In the genomic region with DNA sequence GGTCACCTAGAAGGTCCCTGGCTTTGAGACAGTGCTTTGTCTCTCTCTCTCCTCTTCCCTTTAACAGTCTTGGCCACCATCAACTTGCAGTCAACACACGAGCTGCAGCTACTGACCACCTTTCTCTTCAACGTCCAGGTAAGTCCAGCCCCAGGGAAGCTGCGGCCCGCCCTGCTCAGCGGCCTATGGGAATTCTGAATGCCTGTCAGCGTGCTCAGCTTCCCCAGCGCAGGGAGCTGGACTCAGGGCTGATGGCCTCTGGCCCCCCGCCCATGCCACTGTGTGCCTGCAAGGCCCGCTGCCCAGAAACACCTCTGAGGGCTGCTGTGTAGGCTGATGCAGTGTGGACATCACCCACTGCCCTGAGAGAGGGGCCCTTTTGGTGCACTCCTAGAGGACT, we compare ENCODE assay signal across 15 cellular contexts. TPM values are rescaled to one million over a fixed set of nuclear protein-coding genes. Genes with fewer than 3 reads are reported as not detected.
DNase-seq lines count a peak whose midpoint lies in the region; ATAC-seq, FAIRE-seq and TF ChIP-seq lines count a peak whose summit lies in the region.
"Had no signal": no experiment of that assay in that cellular context is flagged by ENCODE, and none has a peak within 500 bp of the region (broad histone marks: within the 10 kb centered on the region; RNA-seq: fewer than 3 reads in every experiment).

No MANE protein-coding gene starts in this region.

- H4K91ac ChIP-seq in neuronal stem cell (ENCODE audit: low read depth, low read length, poor library complexity): no peak overlapping the region

- no peak overlapping the region for H2BK120ac ChIP-seq in neuronal stem cell (ENCODE audit: low read depth, low read length)

- peak; percentile 28 for DNase-seq in RWPE2 (ENCODE audit: low spot score)
- peak; percentile 52 for DNase-seq in kidney
- no peak for DNase-seq in neuronal stem cell (ENCODE audit: low spot score)
- peak; percentile 44 to 75 for DNase-seq in suprapubic skin (ENCODE audit: low spot score in 2 of 2)
- DNase-seq in activated naive CD4-positive, alpha-beta T cell treated with anti-CD3 and anti-CD28 coated beads, Interleukin-2, amount 50 U/mL, for 16 hours: no peak
- no peak for DNase-seq in activated effector memory CD4-positive, alpha-beta T cell treated with anti-CD3 and anti-CD28 coated beads, Interleukin-2, amount 50 U/mL, for 16 hours
- DNase-seq: CD4-positive, CD25-positive, alpha-beta regulatory T cell; DMS 273 treated with DMSO at 0.1 percent for 48 hours; HCEC 1CT; HFFc6 had no signal

- no peak overlapping the region for H2AFZ ChIP-seq in neuronal stem cell (ENCODE audit: low read length)

- H3K9ac ChIP-seq in kidney (ENCODE audit: low read length in 2 of 2): no peak overlapping the region
- H3K9ac ChIP-seq in neuronal stem cell (ENCODE audit: low read depth, low read length, poor library complexity): no peak overlapping the region

- TF ChIP-seq CTCF in RWPE2 (IDR thresholded peaks at IDR 0.05; ENCODE audit: poor library complexity, severe bottlenecking) (no peak), kidney (IDR thresholded peaks at IDR 0.05; ENCODE audit: borderline replicate concordance, extremely low read depth, insufficient read depth) (no peak), suprapubic skin (IDR thresholded peaks at IDR 0.05) (no peak)

- no peak overlapping the region for H3K14ac ChIP-seq in neuronal stem cell (ENCODE audit: low read length)

- no peak overlapping the region for H2BK15ac ChIP-seq in neuronal stem cell (ENCODE audit: low read length)

- no peak overlapping the region for H2BK12ac ChIP-seq in neuronal stem cell (ENCODE audit: low read length)

- no peak overlapping the region for H4K8ac ChIP-seq in neuronal stem cell (ENCODE audit: low read depth, low read length)

- H2BK5ac ChIP-seq in neuronal stem cell (ENCODE audit: low read length): no peak overlapping the region

- no peak overlapping the region for H3K4ac ChIP-seq in neuronal stem cell (ENCODE audit: low read length)

- no peak for TF ChIP-seq EP300 in suprapubic skin (IDR thresholded peaks at IDR 0.05)

- no peak for ATAC-seq in RWPE2 (ENCODE audit: low read depth)
- no peak for ATAC-seq in HG02870 (IDR thresholded peaks at IDR 0.05; ENCODE audit: unreplicated experiment)

- no CpG with 5 or more reads among the region's 9 CpGs for WGBS in neuronal stem cell (ENCODE audit: extremely low coverage in 2 of 2, insufficient read length in 2 of 2, insufficient replicate concordance in 1 of 2), 2 donors
- WGBS in suprapubic skin: 96% methylated on average over 4 of the region's 9 CpGs

- H2AK5ac ChIP-seq in neuronal stem cell (ENCODE audit: low read depth, low read length): no peak overlapping the region

- no peak for TF ChIP-seq POLR2A in suprapubic skin (IDR thresholded peaks at IDR 0.05)

- no peak overlapping the region for H3K4me2 ChIP-seq in neuronal stem cell (ENCODE audit: insufficient read depth, low read length, poor library complexity, severe bottlenecking)

- H3K27me3 ChIP-seq in RWPE2 (ENCODE audit: insufficient read depth, poor library complexity, severe bottlenecking): no peaks in the 10 kb centered on the region
- peaks cover 0 to 3% (median 0%) of the 10 kb centered on the region in 3 experiments for H3K27me3 ChIP-seq in neuronal stem cell (ENCODE audit: control insufficient read depth in 3 of 3, insufficient read depth in 3 of 3, low read depth in 1 of 3, low read length in 3 of 3)
- no peaks in the 10 kb centered on the region for H3K27me3 ChIP-seq in suprapubic skin

- intact Hi-C loops in kidney (cut with DNase I): no loop called here

- H3K18ac ChIP-seq in neuronal stem cell (ENCODE audit: low read length): peak overlapping the region; percentile 67

- H3K9me3 ChIP-seq in RWPE2 (ENCODE audit: severe bottlenecking): no peaks in the 10 kb centered on the region
- no peaks in the 10 kb centered on the region for H3K9me3 ChIP-seq in kidney (ENCODE audit: control insufficient read depth in 1 of 2, low read length in 2 of 2)
- no peaks in the 10 kb centered on the region for H3K9me3 ChIP-seq in neuronal stem cell (replicated peaks in 1 of 2; ENCODE audit: control insufficient read depth in 2 of 2, insufficient read depth in 1 of 2, low read depth in 1 of 2, low read length in 2 of 2)
- H3K9me3 ChIP-seq in suprapubic skin: no peaks in the 10 kb centered on the region

- H3K27ac ChIP-seq in RWPE2 (ENCODE audit: poor library complexity, severe bottlenecking) (no peak overlapping the region), kidney (ENCODE audit: low read depth in 2 of 2, low read length in 2 of 2) (no peak overlapping the region), neuronal stem cell (replicated peaks; ENCODE audit: low read length) (no peak overlapping the region), suprapubic skin (no peak overlapping the region)
- H3K27ac ChIP-seq: HL-60 had no signal

- H3K4me1 ChIP-seq in RWPE2 (ENCODE audit: insufficient read depth, poor library complexity, severe bottlenecking) (no peaks in the 10 kb centered on the region), kidney (ENCODE audit: control insufficient read depth in 1 of 2, insufficient read depth in 1 of 2, low read depth in 1 of 2, low read length in 2 of 2) (no peaks in the 10 kb centered on the region), neuronal stem cell (ENCODE audit: control insufficient read depth in 2 of 2, insufficient read depth in 1 of 2, low read depth in 1 of 2, low read length in 2 of 2) (no peaks in the 10 kb centered on the region), suprapubic skin (no peaks in the 10 kb centered on the region)

- H3K23ac ChIP-seq in neuronal stem cell (ENCODE audit: low read depth, low read length, poor library complexity): peak overlapping the region; percentile 25

- H3K36me3 ChIP-seq in RWPE2 (ENCODE audit: low read depth) (no peaks in the 10 kb centered on the region), kidney (ENCODE audit: control insufficient read depth in 1 of 2, insufficient read depth in 2 of 2, low read length in 2 of 2) (no peaks in the 10 kb centered on the region), neuronal stem cell (replicated peaks in 1 of 2; ENCODE audit: control insufficient read depth in 2 of 2, insufficient read depth in 2 of 2, low read length in 2 of 2) (peaks cover 0 to 3% of the 10 kb centered on the region in 2 donors), suprapubic skin (no peaks in the 10 kb centered on the region)

- H3K79me1 ChIP-seq in neuronal stem cell (ENCODE audit: low read depth, low read length): no peaks in the 10 kb centered on the region

- H3K4me3 ChIP-seq in RWPE2 (ENCODE audit: severe bottlenecking) (no peak overlapping the region), kidney (ENCODE audit: low read length in 2 of 2) (no peak overlapping the region), neuronal stem cell (ENCODE audit: low read length in 2 of 2) (no peak overlapping the region), suprapubic skin (no peak overlapping the region)

- no peak for FAIRE-seq in kidney (lab: Jason Lieb, UNC)
- FAIRE-seq: A204.1 had no signal

RNA-seq across cellular contexts. Expression of gene GLB1L2, which starts 32.5 kb away (rescaled TPM):
- total RNA-seq in kidney (10.0 TPM), suprapubic skin (10 to 100 TPM; 11.5 to 28.3 (median 21.8) TPM)
- polyA plus RNA-seq in kidney (ENCODE audit: insufficient read depth, low read depth, low replicate concordance): 26.1 TPM
- polyA plus RNA-seq in neuronal stem cell (2013, experiment 1 of 2): 7.7 TPM
- 7.7 TPM for polyA plus RNA-seq in neuronal stem cell (2013, experiment 2 of 2)
- total RNA-seq: HFFc6 had no signal

RNA-seq across cellular contexts. Expression of gene B3GAT1, which starts 47.8 kb away (rescaled TPM):
- total RNA-seq in kidney: 3.7 TPM
- polyA plus RNA-seq in kidney (ENCODE audit: insufficient read depth, low read depth, low replicate concordance): 0.82 TPM
- 27.4 TPM for polyA plus RNA-seq in neuronal stem cell (2013, experiment 1 of 2)
- 27.2 TPM for polyA plus RNA-seq in neuronal stem cell (2013, experiment 2 of 2)
- total RNA-seq in suprapubic skin: under 1 TPM; 0.26 to 0.93 (median 0.36) TPM
- total RNA-seq: HFFc6 had no signal
- polyA plus RNA-seq: AG04450; BJ; CD4-positive, CD25-positive, alpha-beta regulatory T cell had no signal

Comparison
In these comparisons a context has a peak if more than half of its experiments do, and no peak if none do; other contexts are left out.
1. DNase-seq: peak in RWPE2 (single experiment), kidney (single experiment) and suprapubic skin (2 of 2); none in neuronal stem cell (single experiment), activated naive CD4-positive, alpha-beta T cell treated with anti-CD3 and anti-CD28 coated beads, Interleukin-2, amount 50 U/mL, for 16 hours (single experiment) and activated effector memory CD4-positive, alpha-beta T cell treated with anti-CD3 and anti-CD28 coated beads, Interleukin-2, amount 50 U/mL, for 16 hours (single experiment).